ENCODE assay signal across 8 cellular contexts in the genomic region with DNA sequence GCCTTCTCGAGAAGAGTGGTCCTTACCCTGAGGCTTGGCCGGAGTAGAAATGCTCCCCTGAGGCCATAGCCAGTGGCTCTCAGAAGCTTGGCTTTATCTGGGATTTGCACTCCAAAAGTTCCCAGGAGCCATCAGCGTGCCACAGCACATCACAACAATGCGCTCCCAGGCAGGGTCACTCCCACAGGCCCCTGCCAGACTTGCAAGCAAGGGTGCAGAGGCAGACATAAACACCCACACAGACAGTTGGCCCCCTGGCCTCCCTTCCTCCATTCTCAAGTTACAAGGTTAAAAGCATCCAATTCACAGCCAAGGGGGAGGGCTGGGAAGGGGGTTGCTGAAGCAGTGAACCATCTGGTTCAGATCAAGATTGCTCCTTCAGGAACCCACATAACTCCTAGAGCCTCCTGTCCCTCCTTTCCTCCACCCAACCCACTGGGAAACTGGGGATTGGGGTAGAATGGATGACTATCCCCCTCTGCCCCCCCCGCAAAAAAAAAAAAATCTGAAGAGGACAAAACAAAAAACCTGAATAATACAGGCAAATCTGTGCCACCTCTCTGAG. TPM values are rescaled to one million over a fixed set of nuclear protein-coding genes. Genes with fewer than 3 reads are reported as not detected.
DNase-seq lines count a peak whose midpoint lies in the region; ATAC-seq and TF ChIP-seq lines count a peak whose summit lies in the region.

No MANE protein-coding gene starts in this region.

- intact Hi-C loops in CD4-positive, alpha-beta T cell (cut with DNase I, micrococcal nuclease), result loop anchor here (5.0 kb wide), 3 partner anchors 35 to 365 kb away; a partner anchor contains a TSS

- CTCF ChIA-PET in CD4-positive, alpha-beta T cell (lab: Charles Lee), result interaction anchor here (1.0 kb wide), 1 partner anchor 20 kb away, joined by 3 read pairs; no protein-coding TSS in a partner anchor

- H3K27ac Mint-ChIP-seq in CD4-positive, alpha-beta T cell, result peak overlapping the region; percentile 82

- H3K4me3 ChIP-seq in HUES64 (ENCODE audit: low read length) (peak overlapping the region; percentile 72), adipocyte (ENCODE audit: low read length) (peak overlapping the region; percentile 84), mesenchymal stem cell (ENCODE audit: insufficient read depth in 1 of 2, low read depth in 1 of 2, low read length in 2 of 2) (peak overlapping the region in 1 of 2 experiments; percentile 97)

- no peak overlapping the region for H3K27ac ChIP-seq in CD4-positive, alpha-beta T cell (ENCODE audit: low read depth, low read length)
- peak overlapping the region; percentile 49; the same call in 1 of the 2 replicates for H3K27ac ChIP-seq in HUES64 (ENCODE audit: low read depth, low read length)
- H3K27ac ChIP-seq in mesenchymal stem cell (ENCODE audit: low read length, poor library complexity, severe bottlenecking), result peak overlapping the region; percentile 77

- no peak overlapping the region for H4K8ac ChIP-seq in mesenchymal stem cell (ENCODE audit: low read length)

- no peak overlapping the region for H4K91ac ChIP-seq in mesenchymal stem cell (ENCODE audit: low read length)

- H2AFZ ChIP-seq in mesenchymal stem cell (ENCODE audit: low read depth, low read length), result no peak overlapping the region

- POLR2A ChIA-PET in CD4-positive, alpha-beta T cell (lab: Charles Lee), result interaction anchor here (1.1 to 3.5 kb wide), 6 partner anchors 15 to 90 kb away, joined by 6 to 53 read pairs (median 12); a partner anchor contains a TSS

- no peaks in the 10 kb centered on the region for H3K9me3 Mint-ChIP-seq in CD4-positive, alpha-beta T cell

- H3K4me2 ChIP-seq in mesenchymal stem cell (ENCODE audit: low read length, poor library complexity, severe bottlenecking), result peak overlapping the region; percentile 76

- no peak overlapping the region for H3K14ac ChIP-seq in mesenchymal stem cell (ENCODE audit: low read length in 2 of 2)

- H3K4me3 Mint-ChIP-seq in CD4-positive, alpha-beta T cell, result peak overlapping the region; percentile 92

- peaks cover 66% of the 10 kb centered on the region for H3K4me1 Mint-ChIP-seq in CD4-positive, alpha-beta T cell (ENCODE audit: low read depth)

- TF ChIP-seq CTCF in CD4-positive, alpha-beta T cell (IDR thresholded peaks at IDR 0.05), result no peak

- H3K4me1 ChIP-seq in HUES64 (ENCODE audit: insufficient read depth, low read length) (peaks cover 41% of the 10 kb centered on the region), adipocyte (ENCODE audit: control insufficient read depth, insufficient read depth, low read length) (peaks cover 33% of the 10 kb centered on the region), mesenchymal stem cell (ENCODE audit: control insufficient read depth, insufficient read depth, low read depth, low read length) (peaks cover 40% of the 10 kb centered on the region)

- 10% methylated on average over 5 of the region's 5 CpGs for WGBS in HUES64
- WGBS in mesenchymal stem cell, result 8% methylated on average over 5 of the region's 5 CpGs

- H3K27me3 ChIP-seq in CD4-positive, alpha-beta T cell (ENCODE audit: control insufficient read depth, insufficient read depth, low read length), result no peaks in the 10 kb centered on the region
- H3K27me3 ChIP-seq in HUES64 (ENCODE audit: insufficient read depth, low read length), result no peaks in the 10 kb centered on the region
- H3K27me3 ChIP-seq in adipocyte (replicated peaks; ENCODE audit: control insufficient read depth, insufficient read depth, low read length), result no peaks in the 10 kb centered on the region
- no peaks in the 10 kb centered on the region for H3K27me3 ChIP-seq in mesenchymal stem cell (ENCODE audit: control insufficient read depth in 1 of 2, insufficient read depth in 1 of 2, low read length in 2 of 2)

- H2BK15ac ChIP-seq in mesenchymal stem cell (ENCODE audit: low read depth, poor library complexity, severe bottlenecking), result no peak overlapping the region

- no peaks in the 10 kb centered on the region for H3K27me3 Mint-ChIP-seq in CD4-positive, alpha-beta T cell

- DNase-seq in CD4-positive, alpha-beta T cell, result no peak
- DNase-seq in adipocyte (ENCODE audit: low read depth) (peak; percentile 92), mesenchymal stem cell (peak; percentile 96), SW 1271 (lab: John Stamatoyannopoulos, UW) (no peak), DMS114 treated with DMSO at 0.1 percent for 48 hours (lab: John Stamatoyannopoulos, UW; ENCODE audit: unreplicated experiment) (no peak), NCI-H345 (lab: John Stamatoyannopoulos, UW) (no peak), midbrain (lab: John Stamatoyannopoulos, UW) (no peak)

- H3K36me3 Mint-ChIP-seq in CD4-positive, alpha-beta T cell (ENCODE audit: low read depth), result peaks cover 14% of the 10 kb centered on the region

- peak overlapping the region; percentile 3 for H2BK120ac ChIP-seq in mesenchymal stem cell (ENCODE audit: low read depth, low read length)

- no peak overlapping the region for H3K23ac ChIP-seq in mesenchymal stem cell (ENCODE audit: low read length in 2 of 2)

- H3K9ac ChIP-seq in HUES64 (ENCODE audit: low read depth, low read length), result no peak overlapping the region
- H3K9ac ChIP-seq in adipocyte (ENCODE audit: low read length), result no peak overlapping the region
- peak overlapping the region; percentile 93 for H3K9ac ChIP-seq in mesenchymal stem cell (ENCODE audit: low read length)

- H3K4ac ChIP-seq in mesenchymal stem cell (ENCODE audit: low read depth in 1 of 2, low read length in 2 of 2), result peak overlapping the region in 1 of 2 experiments; percentile 97

- peak overlapping the region in 1 of 2 experiments; percentile 50 for H3K18ac ChIP-seq in mesenchymal stem cell (ENCODE audit: low read depth in 1 of 2, low read length in 2 of 2)

- no peaks in the 10 kb centered on the region for H3K79me1 ChIP-seq in mesenchymal stem cell (replicated peaks; ENCODE audit: low read length, poor library complexity, severe bottlenecking)

- peak overlapping the region; percentile 19 for H2BK5ac ChIP-seq in mesenchymal stem cell (ENCODE audit: low read depth, low read length, poor library complexity, severe bottlenecking)

- no peak for ATAC-seq in CD4-positive, alpha-beta T cell (ENCODE audit: poor library complexity)

- H3K36me3 ChIP-seq in HUES64 (ENCODE audit: insufficient read depth, low read length) (peaks cover 9% of the 10 kb centered on the region), adipocyte (ENCODE audit: control insufficient read depth, insufficient read depth, low read length, severe bottlenecking) (no peaks in the 10 kb centered on the region), mesenchymal stem cell (ENCODE audit: control insufficient read depth in 1 of 2, insufficient read depth in 2 of 2, low read depth in 1 of 2, low read length in 2 of 2) (peaks cover 7% of the 10 kb centered on the region in 2 experiments)

- H2AK5ac ChIP-seq in mesenchymal stem cell (ENCODE audit: low read length, severe bottlenecking), result no peak overlapping the region

- no peaks in the 10 kb centered on the region for H3K9me3 ChIP-seq in CD4-positive, alpha-beta T cell (ENCODE audit: control insufficient read depth, low read length)
- H3K9me3 ChIP-seq in HUES64 (ENCODE audit: insufficient read depth, low read depth, low read length), result no peaks in the 10 kb centered on the region
- no peaks in the 10 kb centered on the region for H3K9me3 ChIP-seq in adipocyte (ENCODE audit: control insufficient read depth, low read length)
- H3K9me3 ChIP-seq in mesenchymal stem cell (ENCODE audit: control insufficient read depth, low read length), result no peaks in the 10 kb centered on the region

- H2BK12ac ChIP-seq in mesenchymal stem cell (ENCODE audit: low read length in 2 of 2), result peak overlapping the region in 1 of 2 experiments; percentile 15

RNA-seq across cellular contexts. Expression of a gene that starts 1.8 kb away (rescaled TPM):
- total RNA-seq in CD4-positive, alpha-beta T cell, result 10 to 100 TPM in 1 of 2 experiments, 1 to 10 TPM in 1; 9.8 to 11.1 TPM
- 22.3 TPM for polyA plus RNA-seq in HUES64 (2013, experiment 1 of 2)
- polyA plus RNA-seq in HUES64 (2013, experiment 2 of 2), result 24.3 TPM
- 52.5 TPM for polyA plus RNA-seq in mesenchymal stem cell (2013, experiment 1 of 2)
- 48.9 TPM for polyA plus RNA-seq in mesenchymal stem cell (2013, experiment 2 of 2)

RNA-seq across cellular contexts. Expression of a gene that starts 17.3 kb away (rescaled TPM):
- total RNA-seq in CD4-positive, alpha-beta T cell, result 10 to 100 TPM; 21.8 to 25.4 TPM
- polyA plus RNA-seq in HUES64 (2013, experiment 1 of 2), result 3.0 TPM
- 3.0 TPM for polyA plus RNA-seq in HUES64 (2013, experiment 2 of 2)
- polyA plus RNA-seq in mesenchymal stem cell (2013, experiment 1 of 2), result 3.7 TPM
- 3.7 TPM for polyA plus RNA-seq in mesenchymal stem cell (2013, experiment 2 of 2)

Comparison
In these comparisons a context has a peak if more than half of its experiments do, and no peak if none do; other contexts are left out.
1. DNase-seq: peak in adipocyte (single experiment) and mesenchymal stem cell (single experiment); none in CD4-positive, alpha-beta T cell (0 of 10), SW 1271 (0 of 2), DMS114 treated with DMSO at 0.1 percent for 48 hours (single experiment), NCI-H345 (single experiment) and midbrain (single experiment).